In the genomic region with DNA sequence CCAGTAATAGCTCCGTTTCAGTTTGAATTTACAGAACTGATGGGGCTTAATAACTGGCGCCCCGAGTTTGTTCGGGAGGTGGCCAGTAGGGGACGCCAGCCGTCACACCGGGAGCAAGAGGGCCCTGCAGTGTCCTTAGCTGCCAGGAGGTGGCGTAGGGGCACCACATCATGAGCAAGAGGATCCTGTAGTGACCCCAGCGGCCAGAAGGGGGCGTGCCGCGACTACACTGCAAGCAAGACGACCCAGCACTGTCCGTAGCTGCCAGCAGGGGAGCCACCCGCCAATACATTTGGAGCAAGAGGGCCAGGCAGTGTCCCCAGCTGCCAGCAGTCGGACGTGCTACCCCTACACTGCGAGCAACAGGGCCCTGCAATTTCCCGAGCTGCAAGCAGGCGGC, we compare ENCODE assay signal across 8 cellular contexts.
DNase-seq lines count a peak whose midpoint lies in the region; ATAC-seq, FAIRE-seq and TF ChIP-seq lines count a peak whose summit lies in the region.

No MANE protein-coding gene starts in this region.

- no peak for FAIRE-seq in urothelium cell line (lab: Jason Lieb, UNC)

- no peaks in the 10 kb centered on the region for H3K36me3 Mint-ChIP-seq in T-helper 2 cell treated with Interferon-gamma antibody and Interleukin-4, amounts not matched to agents 5 μg/mL and 100 μg/mL, for 36 hours (ENCODE audit: low read depth)
- peaks cover 2% of the 10 kb centered on the region for H3K36me3 Mint-ChIP-seq in central memory CD8-positive, alpha-beta T cell (ENCODE audit: insufficient read depth)

- no peak overlapping the region for H3K4me3 Mint-ChIP-seq in T-helper 2 cell treated with Interferon-gamma antibody and Interleukin-4, amounts not matched to agents 5 μg/mL and 100 μg/mL, for 36 hours
- H3K4me3 Mint-ChIP-seq in central memory CD8-positive, alpha-beta T cell = no peak overlapping the region

- H3K27me3 Mint-ChIP-seq in T-helper 2 cell treated with Interferon-gamma antibody and Interleukin-4, amounts not matched to agents 5 μg/mL and 100 μg/mL, for 36 hours (ENCODE audit: low read depth) = no peaks in the 10 kb centered on the region
- H3K27me3 Mint-ChIP-seq in central memory CD8-positive, alpha-beta T cell = peaks cover 16% of the 10 kb centered on the region

- DNase-seq in GM13977 (ENCODE audit: low spot score) = no peak
- peak; percentile 56 for DNase-seq in T-helper 2 cell treated with Interferon-gamma antibody and Interleukin-4, amounts not matched to agents 5 μg/mL and 100 μg/mL, for 36 hours (ENCODE audit: low spot score)
- DNase-seq in central memory CD8-positive, alpha-beta T cell (ENCODE audit: low spot score in 2 of 2) = peak; percentile 47 to 52
- peak; percentile 17 for DNase-seq in mucosa of gallbladder (ENCODE audit: low spot score)
- DNase-seq in urothelium cell line (ENCODE audit: low spot score) = peak; percentile 25
- no peak for DNase-seq in amniotic stem cell (lab: John Stamatoyannopoulos, UW)
- DNase-seq in MV-4-11 (lab: John Stamatoyannopoulos, UW) = no peak
- no peak for DNase-seq in T1000 (lab: John Stamatoyannopoulos, UW)

- H3K9me3 Mint-ChIP-seq in T-helper 2 cell treated with Interferon-gamma antibody and Interleukin-4, amounts not matched to agents 5 μg/mL and 100 μg/mL, for 36 hours = no peaks in the 10 kb centered on the region
- H3K9me3 Mint-ChIP-seq in central memory CD8-positive, alpha-beta T cell = no peaks in the 10 kb centered on the region

- TF ChIP-seq CTCF in GM13977 (IDR thresholded peaks at IDR 0.05; ENCODE audit: extremely low read depth, insufficient read depth, missing control alignments) = peak; percentile 57

- peak; percentile 54 for ATAC-seq in central memory CD8-positive, alpha-beta T cell (replicated peaks; ENCODE audit: extremely low read depth, poor library complexity, severe bottlenecking)

- H3K27ac Mint-ChIP-seq in T-helper 2 cell treated with Interferon-gamma antibody and Interleukin-4, amounts not matched to agents 5 μg/mL and 100 μg/mL, for 36 hours = no peak overlapping the region
- H3K27ac Mint-ChIP-seq in central memory CD8-positive, alpha-beta T cell (ENCODE audit: low read depth) = no peak overlapping the region

- in situ Hi-C loops in GM13977 (cut with MboI; ENCODE audit: low pct_unique_long_range_greater_than_20kb, low sequenced_read_pairs, unreplicated experiment) = no loop called here

- H3K4me1 Mint-ChIP-seq in T-helper 2 cell treated with Interferon-gamma antibody and Interleukin-4, amounts not matched to agents 5 μg/mL and 100 μg/mL, for 36 hours (ENCODE audit: low read depth) = no peaks in the 10 kb centered on the region
- H3K4me1 Mint-ChIP-seq in central memory CD8-positive, alpha-beta T cell = no peaks in the 10 kb centered on the region

Comparison
In these comparisons a context has a peak if more than half of its experiments do, and no peak if none do; other contexts are left out.
1. DNase-seq: peak in T-helper 2 cell treated with Interferon-gamma antibody and Interleukin-4, amounts not matched to agents 5 μg/mL and 100 μg/mL, for 36 hours (single experiment), central memory CD8-positive, alpha-beta T cell (2 of 2), mucosa of gallbladder (single experiment) and urothelium cell line (single experiment); none in GM13977 (single experiment), amniotic stem cell (single experiment), MV-4-11 (single experiment) and T1000 (single experiment).